ENCODE assay signal across 11 cellular contexts in the genomic region with DNA sequence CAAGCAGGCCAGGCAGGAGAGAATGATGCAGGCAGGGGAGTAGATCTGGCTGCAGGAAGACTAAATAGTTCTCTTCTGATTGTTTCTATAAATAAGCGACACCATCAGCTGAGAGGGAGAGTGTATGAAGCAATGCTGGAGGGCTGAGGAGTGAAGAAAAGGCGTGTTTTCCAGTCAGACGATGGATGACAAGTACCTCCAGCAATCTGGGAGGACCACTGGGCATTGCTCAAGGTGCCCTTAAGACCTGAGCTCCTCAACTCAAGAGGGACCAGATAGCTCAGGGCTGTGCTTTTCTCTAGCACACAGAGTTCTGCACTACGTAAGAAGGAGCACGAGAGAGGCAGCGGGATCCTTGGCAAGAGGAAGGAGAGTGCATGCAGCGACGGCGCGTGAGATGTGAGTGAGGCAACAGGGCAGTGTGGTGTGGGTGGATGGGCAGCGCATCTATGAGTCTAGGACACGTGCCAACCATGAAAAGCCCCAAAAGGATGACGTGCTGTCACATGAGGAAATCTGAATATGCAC. TPM values are rescaled to one million over a fixed set of nuclear protein-coding genes. Genes with fewer than 3 reads are reported as not detected.
A peak's percentile ranks its signal among the peaks of the same experiment; 100 is the strongest.
DNase-seq lines count a peak whose midpoint lies in the region; ATAC-seq, FAIRE-seq and TF ChIP-seq lines count a peak whose summit lies in the region.
"Had no signal": no experiment of that assay in that cellular context is flagged by ENCODE, and none has a peak within 500 bp of the region (broad histone marks: within the 10 kb centered on the region; RNA-seq: fewer than 3 reads in every experiment).

No MANE protein-coding gene starts in this region.

- H3K4me1 Mint-ChIP-seq in activated naive CD4-positive, alpha-beta T cell treated with anti-CD3 and anti-CD28 coated beads for 36 hours (ENCODE audit: low read depth): no peaks in the 10 kb centered on the region
- H3K4me1 Mint-ChIP-seq: brain, WTC11 had no signal

- intact Hi-C loops in left cardiac atrium (cut with DNase I): loop anchor here in 1 of 2 donors (5.0 kb wide), 1 partner anchor 443 kb away; no protein-coding TSS in a partner anchor
- intact Hi-C loops in sigmoid colon (cut with DNase I): no loop called here
- intact Hi-C loops in activated naive CD4-positive, alpha-beta T cell treated with anti-CD3 and anti-CD28 coated beads for 36 hours (cut with micrococcal nuclease): no loop called here

- H3K4me3 ChIP-seq in sigmoid colon: no peak overlapping the region

- peak overlapping the region in 2 of 4 donors; percentile 29 to 50 for H3K27ac ChIP-seq in sigmoid colon

- peaks cover 13% of the 10 kb centered on the region for H3K36me3 Mint-ChIP-seq in activated naive CD4-positive, alpha-beta T cell treated with anti-CD3 and anti-CD28 coated beads for 36 hours (ENCODE audit: low read depth)
- H3K36me3 Mint-ChIP-seq: WTC11 had no signal

- no peak overlapping the region for H3K27ac Mint-ChIP-seq in activated naive CD4-positive, alpha-beta T cell treated with anti-CD3 and anti-CD28 coated beads for 36 hours
- H3K27ac Mint-ChIP-seq: WTC11 had no signal

- DNase-seq in GM12891 (ENCODE audit: insufficient read length, low spot score) (no peak), amniotic epithelial cell (ENCODE audit: low read depth) (peak; percentile 97), left cardiac atrium (peak; percentile 82), sigmoid colon (peak; percentile 84), NCI-H1105 treated with DMSO at 0.1 percent for 48 hours (lab: John Stamatoyannopoulos, UW) (no peak), SK-N-DZ (ENCODE audit: low spot score) (no peak)
- DNase-seq in activated naive CD4-positive, alpha-beta T cell treated with anti-CD3 and anti-CD28 coated beads for 36 hours: no peak
- DNase-seq: NCI-H774 had no signal

- peak; percentile 38 for FAIRE-seq in GM12891 (lab: Jason Lieb, UNC)

- ATAC-seq in left cardiac atrium: peak; percentile 70 to 88
- ATAC-seq in HG03432 (IDR thresholded peaks at IDR 0.05; ENCODE audit: unreplicated experiment): no peak
- ATAC-seq: WTC11 had no signal

- TF ChIP-seq POLR2A in GM12891 (IDR thresholded peaks at IDR 0.05; ENCODE audit: low read depth, low read length) (no peak), sigmoid colon (IDR thresholded peaks at IDR 0.05) (no peak)

- 78 to 88% methylated on average over 13 of the region's 13 CpGs for WGBS in sigmoid colon, 2 donors

- no peaks in the 10 kb centered on the region for H3K27me3 Mint-ChIP-seq in activated naive CD4-positive, alpha-beta T cell treated with anti-CD3 and anti-CD28 coated beads for 36 hours (ENCODE audit: low read depth)
- H3K27me3 Mint-ChIP-seq: brain had no signal

- no peak overlapping the region for H3K4me3 Mint-ChIP-seq in activated naive CD4-positive, alpha-beta T cell treated with anti-CD3 and anti-CD28 coated beads for 36 hours
- H3K4me3 Mint-ChIP-seq: brain, WTC11 had no signal

- H3K9me3 Mint-ChIP-seq in activated naive CD4-positive, alpha-beta T cell treated with anti-CD3 and anti-CD28 coated beads for 36 hours: no peaks in the 10 kb centered on the region
- H3K9me3 Mint-ChIP-seq: brain, WTC11 had no signal

- no peaks in the 10 kb centered on the region for H3K27me3 ChIP-seq in sigmoid colon

- peaks cover 0 to 5% (median 2%) of the 10 kb centered on the region in 4 donors for H3K4me1 ChIP-seq in sigmoid colon

- TF ChIP-seq EP300 in sigmoid colon (IDR thresholded peaks at IDR 0.05): peak in 2 of 4 donors; percentile 30 to 54

- TF ChIP-seq CTCF in sigmoid colon (IDR thresholded peaks at IDR 0.05): no peak

- CTCF ChIA-PET in activated naive CD4-positive, alpha-beta T cell treated with anti-CD3 and anti-CD28 coated beads for 36 hours (lab: Charles Lee): interaction anchor here (0.6 to 4.9 kb wide), 3 partner anchors 16 to 442 kb away, joined by 3 to 26 read pairs (median 3); no protein-coding TSS in a partner anchor

- no peaks in the 10 kb centered on the region for H3K9me3 ChIP-seq in sigmoid colon

- peaks cover 0 to 32% (median 5%) of the 10 kb centered on the region in 4 donors for H3K36me3 ChIP-seq in sigmoid colon

TF ChIP-seq in GM12891, 5 proteins besides CTCF, POLR2A, EP300 and RAD21:
- TF ChIP-seq TAF1 (IDR thresholded peaks at IDR 0.05; ENCODE audit: low read depth, low read length): no peak
- TF ChIP-seq PAX5 (IDR thresholded peaks at IDR 0.05; ENCODE audit: insufficient read depth, low read length, severe bottlenecking): no peak
- TF ChIP-seq POLR2AphosphoS5 (IDR thresholded peaks at IDR 0.05; ENCODE audit: low read depth, low read length): no peak
- TF ChIP-seq SPI1 (IDR thresholded peaks at IDR 0.05; ENCODE audit: low read depth, low read length): no peak
- no peak for TF ChIP-seq POU2F2 (IDR thresholded peaks at IDR 0.05; ENCODE audit: low read depth, low read length)

RNA-seq across cellular contexts. Expression of a gene that starts 36.0 kb away (rescaled TPM):
- polyA plus RNA-seq in GM12891 (2012; ENCODE audit: low read depth, missing spikeins): 164 TPM
- total RNA-seq in left cardiac atrium: 100 to 1,000 TPM; 206 to 343 TPM
- total RNA-seq in sigmoid colon: 100 to 1,000 TPM in 3 of 4 donors, 10 to 100 TPM in 1; 95.8 to 181 (median 127) TPM
- 10 to 100 TPM; 37.9 to 76.7 (median 69.1) TPM for polyA plus RNA-seq in sigmoid colon
- 77.2 and 94.8 TPM in 2 replicates for polyA plus RNA-seq in SK-N-DZ (2014; cell fraction: cytosol; rRNA removed)
- polyA plus RNA-seq in SK-N-DZ (2014; cell fraction: nucleus; rRNA removed): 230 and 407 TPM in 2 replicates
- 100 to 1,000 TPM; 328 to 353 TPM for total RNA-seq in activated naive CD4-positive, alpha-beta T cell treated with anti-CD3 and anti-CD28 coated beads for 36 hours

RNA-seq across cellular contexts. Expression of a gene that starts 49.1 kb away (rescaled TPM):
- 0.09 TPM for polyA plus RNA-seq in GM12891 (2012; ENCODE audit: low read depth, missing spikeins)
- 1 to 10 TPM; 1.3 to 2.9 TPM for total RNA-seq in left cardiac atrium
- 1 to 10 TPM in 2 of 4 donors, under 1 TPM in 2; 0.27 to 3.2 (median 0.99) TPM for total RNA-seq in sigmoid colon
- under 1 TPM in 2 of 3 donors, not detected in 1; 0.60 to 0.79 TPM for polyA plus RNA-seq in sigmoid colon
- 0.19 and 0.65 TPM in 2 replicates for polyA plus RNA-seq in SK-N-DZ (2014; cell fraction: cytosol; rRNA removed)
- polyA plus RNA-seq in SK-N-DZ (2014; cell fraction: nucleus; rRNA removed): 0.10 and 0.21 TPM in 2 replicates
- not detected for total RNA-seq in activated naive CD4-positive, alpha-beta T cell treated with anti-CD3 and anti-CD28 coated beads for 36 hours

Comparison
In these comparisons a context has a peak if more than half of its experiments do, and no peak if none do; other contexts are left out.
1. DNase-seq: peak in amniotic epithelial cell (single experiment), left cardiac atrium (single experiment) and sigmoid colon (single experiment); none in GM12891 (single experiment), NCI-H1105 treated with DMSO at 0.1 percent for 48 hours (single experiment), SK-N-DZ (single experiment) and activated naive CD4-positive, alpha-beta T cell treated with anti-CD3 and anti-CD28 coated beads for 36 hours (single experiment).